ENCODE assay signal across 8 cellular contexts in genomic region chr13:113491418-113491883, GRCh38. TPM values are rescaled to one million over a fixed set of nuclear protein-coding genes. Genes with fewer than 3 reads are reported as not detected.
A peak's percentile ranks its signal among the peaks of the same experiment; 100 is the strongest.
DNase-seq lines count a peak whose midpoint lies in the region; ATAC-seq and TF ChIP-seq lines count a peak whose summit lies in the region.

No MANE protein-coding gene starts in this region.

- H3K27ac ChIP-seq in MM.1S (ENCODE audit: low read length) (peak overlapping the region; percentile 28; the same call in 1 of the 2 replicates), body of pancreas (peak overlapping the region; percentile 84 to 89 (median 86)), stomach (peak overlapping the region; percentile 90 to 96 (median 94))

- peaks cover 1% of the 10 kb centered on the region; the same call in 1 of the 2 replicates for H3F3A ChIP-seq in MM.1S (ENCODE audit: insufficient read depth, low read length)

- WGBS in body of pancreas, 2 donors = 0 to 2% methylated on average over 20 to 22 of the region's 22 CpGs
- WGBS in stomach, 5 donors = 2 to 8% (median 7%) methylated on average over 20 to 22 of the region's 22 CpGs

- no peak for TF ChIP-seq EP300 in stomach (IDR thresholded peaks at IDR 0.05)

- H3K27me3 ChIP-seq in MM.1S (replicated peaks; ENCODE audit: insufficient read depth, low read length) (no peaks in the 10 kb centered on the region), body of pancreas (no peaks in the 10 kb centered on the region), kidney epithelial cell (ENCODE audit: control insufficient read depth, insufficient read depth, low read length) (no peaks in the 10 kb centered on the region), stomach (no peaks in the 10 kb centered on the region)

- H3K9me2 ChIP-seq in MM.1S (replicated peaks; ENCODE audit: insufficient read depth, low read length) = no peaks in the 10 kb centered on the region

- ATAC-seq in body of pancreas (peak; percentile 2), HG02884 (IDR thresholded peaks at IDR 0.05; ENCODE audit: unreplicated experiment) (no peak)

- intact Hi-C loops in body of pancreas (cut with DNase I) = no loop called here
- intact Hi-C loops in stomach (cut with DNase I; ENCODE audit: low total_unique reads) = no loop called here

- H3K9ac ChIP-seq in MM.1S (ENCODE audit: low read length) = peak overlapping the region; percentile 72

- peaks cover 14% of the 10 kb centered on the region for H3K4me1 ChIP-seq in MM.1S (ENCODE audit: low read length)
- H3K4me1 ChIP-seq in body of pancreas = peaks cover 65% of the 10 kb centered on the region
- H3K4me1 ChIP-seq in stomach = peaks cover 56 to 75% (median 65%) of the 10 kb centered on the region in 4 donors

- H3K9me3 ChIP-seq in MM.1S (replicated peaks; ENCODE audit: insufficient read depth, low read length) (no peaks in the 10 kb centered on the region), body of pancreas (no peaks in the 10 kb centered on the region), stomach (no peaks in the 10 kb centered on the region)

- H4K20me1 ChIP-seq in MM.1S (ENCODE audit: insufficient read depth, low read length) = peaks cover 5% of the 10 kb centered on the region; the same call in 1 of the 2 replicates

- H3K4me3 ChIP-seq in MM.1S (ENCODE audit: low read length) (peak overlapping the region; percentile 83), body of pancreas (peak overlapping the region; percentile 66 to 84), kidney epithelial cell (ENCODE audit: low read depth, low read length) (peak overlapping the region; percentile 88), stomach (peak overlapping the region; percentile 87 to 97 (median 90))

- TF ChIP-seq POLR2A in body of pancreas (IDR thresholded peaks at IDR 0.05) (no peak), stomach (IDR thresholded peaks at IDR 0.05) (no peak)

- H3K79me2 ChIP-seq in MM.1S (ENCODE audit: low read length) = peaks cover 75% of the 10 kb centered on the region

- DNase-seq in ELR (ENCODE audit: low read depth) = peak; percentile 63
- DNase-seq in MM.1S = no peak
- peak; percentile 40 to 54 (median 46) for DNase-seq in body of pancreas
- no peak for DNase-seq in kidney epithelial cell (ENCODE audit: low read depth)
- peak; percentile 37 for DNase-seq in stomach
- no peak for DNase-seq in iPS-NIHi11 (ENCODE audit: low spot score)
- DNase-seq in NCI-H2171 (lab: John Stamatoyannopoulos, UW) = no peak

- peak overlapping the region; percentile 61 for H2AFZ ChIP-seq in MM.1S (ENCODE audit: low read length)

- no peaks in the 10 kb centered on the region; the same call in 1 of the 2 replicates for H3K36me3 ChIP-seq in MM.1S (replicated peaks; ENCODE audit: insufficient read depth, low read length)
- H3K36me3 ChIP-seq in body of pancreas (replicated peaks in 1 of 2; ENCODE audit: insufficient read depth in 1 of 2, low read depth in 2 of 2) = no peaks in the 10 kb centered on the region
- peaks cover 1% of the 10 kb centered on the region for H3K36me3 ChIP-seq in kidney epithelial cell (ENCODE audit: control insufficient read depth, insufficient read depth, low read length)
- H3K36me3 ChIP-seq in stomach = peaks cover 2 to 16% (median 13%) of the 10 kb centered on the region in 4 donors

- no peak for TF ChIP-seq CTCF in MM.1S (IDR thresholded peaks at IDR 0.05; ENCODE audit: low read length)
- no peak for TF ChIP-seq CTCF in body of pancreas (IDR thresholded peaks at IDR 0.05)
- TF ChIP-seq CTCF in kidney epithelial cell (IDR thresholded peaks at IDR 0.05; ENCODE audit: insufficient read depth, low read length, poor library complexity, severe bottlenecking) = no peak
- no peak for TF ChIP-seq CTCF in stomach (IDR thresholded peaks at IDR 0.05)

- peak overlapping the region; percentile 84 for H3K4me2 ChIP-seq in MM.1S (ENCODE audit: low read depth, low read length)

RNA-seq across cellular contexts. Expression of gene DCUN1D2, which starts 0.9 kb away (rescaled TPM):
- total RNA-seq in body of pancreas (10 to 100 TPM; 12.2 to 14.5 TPM), kidney epithelial cell (9.9 and 12.9 TPM in 2 replicates), stomach (10 to 100 TPM; 13.9 to 43.0 (median 31.5) TPM)
- 1 to 10 TPM; 7.3 to 8.1 (median 7.5) TPM for polyA plus RNA-seq in stomach

RNA-seq across cellular contexts. Expression of gene ADPRHL1, which starts 38.2 kb away (rescaled TPM):
- 10 to 100 TPM in 1 of 2 donors, 1 to 10 TPM in 1; 6.0 to 15.8 TPM for total RNA-seq in body of pancreas
- 0.75 and 0.84 TPM in 2 replicates for total RNA-seq in kidney epithelial cell
- 1 to 10 TPM; 1.7 to 6.7 (median 2.4) TPM for total RNA-seq in stomach
- 1 to 10 TPM; 2.2 to 5.5 (median 4.1) TPM for polyA plus RNA-seq in stomach

Comparison
In these comparisons a context has a peak if more than half of its experiments do, and no peak if none do; other contexts are left out.
1. DNase-seq: peak in ELR (single experiment), body of pancreas (4 of 4) and stomach (single experiment); none in MM.1S (single experiment), kidney epithelial cell (single experiment), iPS-NIHi11 (single experiment) and NCI-H2171 (single experiment).
2. H3K27ac ChIP-seq: peak in every context shown above with its lines; median percentile 94 in stomach; 86 in body of pancreas; 28 in MM.1S.
3. Peak in every context shown above with its lines, with median percentiles within 50 percentile points of each other: H3K4me3 ChIP-seq.